In genomic region chr2:17894551-17894950, GRCh38 we compare ENCODE assay signal across 25 cellular contexts. TPM values are rescaled to one million over a fixed set of nuclear protein-coding genes. Genes with fewer than 3 reads are reported as not detected.
DNase-seq lines count a peak whose midpoint lies in the region; ATAC-seq lines count a peak whose summit lies in the region.
"Had no signal": no experiment of that assay in that cellular context is flagged by ENCODE, and none has a peak within 500 bp of the region (broad histone marks: within the 10 kb centered on the region; RNA-seq: fewer than 3 reads in every experiment).

No MANE protein-coding gene starts in this region.

- peaks cover 11% of the 10 kb centered on the region; the same call in 1 of the 2 replicates for H3K9me3 ChIP-seq in SJCRH30 (replicated peaks)
- no peaks in the 10 kb centered on the region for H3K9me3 ChIP-seq in skeletal muscle tissue (ENCODE audit: control insufficient read depth in 3 of 3, low read length in 3 of 3)

- H3K4me1 ChIP-seq in SJCRH30 (peaks cover 30% of the 10 kb centered on the region), skeletal muscle tissue (ENCODE audit: control insufficient read depth in 3 of 3, insufficient read depth in 3 of 3, low read length in 3 of 3) (peaks cover 16 to 23% (median 20%) of the 10 kb centered on the region in 3 donors)

- no peak overlapping the region for H3K9ac ChIP-seq in skeletal muscle tissue (ENCODE audit: low read depth in 1 of 3, low read length in 3 of 3)

- no peak overlapping the region for H3K4me3 ChIP-seq in SJCRH30
- H3K4me3 ChIP-seq in skeletal muscle tissue (ENCODE audit: low read length in 3 of 3): peak overlapping the region in 1 of 3 donors; percentile 7
- H3K4me3 ChIP-seq: K562, SK-N-MC had no signal

- H3K36me3 ChIP-seq in SJCRH30: peaks cover 2% of the 10 kb centered on the region; the same call in 1 of the 2 replicates
- no peaks in the 10 kb centered on the region for H3K36me3 ChIP-seq in skeletal muscle tissue (ENCODE audit: control insufficient read depth in 3 of 3, insufficient read depth in 3 of 3, low read length in 3 of 3)

- H3K27me3 ChIP-seq in SJCRH30 (no peaks in the 10 kb centered on the region), skeletal muscle tissue (ENCODE audit: control insufficient read depth in 3 of 3, insufficient read depth in 3 of 3, low read length in 3 of 3) (no peaks in the 10 kb centered on the region)

- H3K27ac ChIP-seq in SJCRH30 (peak overlapping the region; percentile 25), skeletal muscle tissue (ENCODE audit: low read depth, low read length) (peak overlapping the region; percentile 7)
- H3K27ac ChIP-seq: RWPE1, SK-N-MC had no signal

- DNase-seq in NCI-H2171 (lab: John Stamatoyannopoulos, UW) (peak; percentile 27), SJCRH30 (peak; percentile 81 to 94), myocyte (ENCODE audit: low read depth) (peak; percentile 69)
- DNase-seq: C1 segment of cervical spinal cord; CD4-positive, alpha-beta memory T cell; COR-L47; DND-41; Kasumi-1; MV-4-11; NCI-H1105; NCI-H1436 treated with DMSO at 0.1 percent for 48 hours; NCI-H1930; NCI-H345; NCI-H524 treated with DMSO at 0.1 percent for 48 hours; NCI-H774; SHP77 treated with DMSO at 0.1 percent for 48 hours; SW 1271 had no signal

- ATAC-seq in HG03139 (IDR thresholded peaks at IDR 0.05; ENCODE audit: unreplicated experiment) (no peak), HG03159 (IDR thresholded peaks at IDR 0.05; ENCODE audit: unreplicated experiment) (no peak), GM21367 (IDR thresholded peaks at IDR 0.05; ENCODE audit: unreplicated experiment) (no peak)
- ATAC-seq: HCT116, K562 had no signal

RNA-seq across cellular contexts. Expression of gene KCNS3, which starts 16.1 kb away (rescaled TPM):
- 90.2 and 98.4 TPM in 2 replicates for total RNA-seq in SJCRH30 (2014; rRNA removed; shearing (Covaris generic))
- total RNA-seq in myocyte (8.8 and 18.0 TPM in 2 replicates), skeletal muscle tissue (12.5 TPM)
- 8.2 TPM for polyA plus RNA-seq in myocyte (2012)
- total RNA-seq: CD4-positive, alpha-beta memory T cell had no signal
- polyA plus RNA-seq: CD4-positive, alpha-beta memory T cell had no signal

Comparison
In these comparisons a context has a peak if more than half of its experiments do, and no peak if none do; other contexts are left out.
1. DNase-seq: peak in every context shown above with its lines; median percentile 88 in SJCRH30; 69 in myocyte; 27 in NCI-H2171.